ENCODE assay signal across 8 cellular contexts in the genomic region with DNA sequence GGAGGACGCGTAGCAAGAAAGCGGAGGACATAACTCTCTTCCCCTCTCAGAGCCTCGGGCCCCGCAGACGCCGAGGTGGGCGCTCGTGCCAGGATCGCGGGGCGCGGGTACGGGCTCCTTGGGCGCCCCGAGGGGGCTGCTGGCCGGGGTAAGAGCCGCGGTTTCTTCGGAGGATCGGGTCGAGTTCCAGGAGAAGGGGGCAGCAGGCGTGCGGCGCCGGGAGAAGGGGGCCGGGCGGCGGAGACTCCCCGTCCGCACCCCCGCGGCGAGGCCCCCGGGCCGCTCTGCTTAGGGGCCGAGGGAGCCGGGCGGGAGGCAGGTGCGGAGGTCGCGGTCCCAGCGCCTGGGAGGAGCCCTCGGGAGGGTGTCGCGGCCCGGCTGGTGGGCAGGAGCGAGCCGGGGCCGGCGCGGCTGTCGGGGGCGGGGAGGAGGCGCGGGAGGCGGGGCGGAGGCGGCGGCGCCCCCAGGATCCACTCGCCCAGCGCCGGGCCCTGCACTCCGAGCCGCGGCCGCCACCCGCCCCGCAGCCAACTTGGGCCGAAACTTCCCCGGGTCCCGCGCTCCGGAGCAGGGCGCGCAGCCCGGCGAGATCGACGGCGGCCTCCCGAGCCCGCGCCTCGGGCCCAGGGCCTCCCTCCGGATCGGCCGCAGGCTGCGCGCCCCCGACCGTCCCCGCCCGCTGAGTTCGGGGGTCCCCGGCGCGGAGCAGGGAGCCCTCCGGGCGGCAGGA.
DNase-seq lines count a peak whose midpoint lies in the region; ATAC-seq and TF ChIP-seq lines count a peak whose summit lies in the region.

No MANE protein-coding gene starts in this region.

- H3K9me3 ChIP-seq in SJSA1 (replicated peaks) (peaks cover 3% of the 10 kb centered on the region; the same call in 1 of the 2 replicates), neural progenitor cell (ENCODE audit: low read depth) (no peaks in the 10 kb centered on the region)

- peak overlapping the region; percentile 97 for H3K4me3 Mint-ChIP-seq in neural progenitor cell

- H3K36me3 ChIP-seq in SJSA1 (no peaks in the 10 kb centered on the region), neural progenitor cell (no peaks in the 10 kb centered on the region)

- H3F3A ChIP-seq in neural progenitor cell (ENCODE audit: low read depth), result peaks cover 15% of the 10 kb centered on the region

- peaks cover 24% of the 10 kb centered on the region for H3K27me3 Mint-ChIP-seq in neural progenitor cell (ENCODE audit: insufficient read depth, low read depth)

- peak; percentile 51 for TF ChIP-seq POLR2A in GM15510 (IDR thresholded peaks at IDR 0.05; ENCODE audit: borderline replicate concordance, extremely low read depth, insufficient read length)

- peak overlapping the region; percentile 83 for H3K4me2 ChIP-seq in neural progenitor cell

- H3K4me1 Mint-ChIP-seq in neural progenitor cell, result peaks cover 41% of the 10 kb centered on the region

- H3K27ac Mint-ChIP-seq in neural progenitor cell, result peak overlapping the region; percentile 97

- H3K9ac ChIP-seq in neural progenitor cell, result peak overlapping the region; percentile 23

- H3K4me1 ChIP-seq in SJSA1 (replicated peaks), result peaks cover 30% of the 10 kb centered on the region
- H3K4me1 ChIP-seq in neural progenitor cell, result peaks cover 44% of the 10 kb centered on the region

- TF ChIP-seq CTCF in neural progenitor cell (IDR thresholded peaks at IDR 0.05) (no peak), omental fat pad (IDR thresholded peaks at IDR 0.05) (no peak)

- H2AFZ ChIP-seq in neural progenitor cell (replicated peaks), result peak overlapping the region; percentile 41

- no peaks in the 10 kb centered on the region for H3K9me3 Mint-ChIP-seq in neural progenitor cell

- DNase-seq in SJSA1 (ENCODE audit: low read depth in 1 of 2, low spot score in 2 of 2) (no peak), fibroblast of gingiva (ENCODE audit: low read depth) (peak; percentile 47), neural progenitor cell (ENCODE audit: low spot score) (peak; percentile 67), omental fat pad (ENCODE audit: low spot score) (no peak), foreskin melanocyte (no peak), OCI-M2 (lab: John Stamatoyannopoulos, UW; ENCODE audit: unreplicated experiment) (no peak)

- H3K4me3 ChIP-seq in SJSA1, result peak overlapping the region; percentile 67
- H3K4me3 ChIP-seq in neural progenitor cell, result peak overlapping the region; percentile 67

- H3K27ac ChIP-seq in SJSA1 (no peak overlapping the region), neural progenitor cell (no peak overlapping the region)

- peaks cover 40% of the 10 kb centered on the region for H4K20me1 ChIP-seq in neural progenitor cell (ENCODE audit: low read depth)

- H3K27me3 ChIP-seq in SJSA1 (replicated peaks) (peaks cover 30% of the 10 kb centered on the region), neural progenitor cell (peaks cover 73% of the 10 kb centered on the region)

- H3K36me3 Mint-ChIP-seq in neural progenitor cell, result peaks cover 4% of the 10 kb centered on the region

- ATAC-seq in omental fat pad (ENCODE audit: low FRiP score), result no peak
- no peak for ATAC-seq in GM18517 (IDR thresholded peaks at IDR 0.05; ENCODE audit: unreplicated experiment)

- peaks cover 57% of the 10 kb centered on the region for H3K79me2 ChIP-seq in neural progenitor cell (ENCODE audit: low read depth)

Comparison
In these comparisons a context has a peak if more than half of its experiments do, and no peak if none do; other contexts are left out.
1. DNase-seq: peak in fibroblast of gingiva (single experiment) and neural progenitor cell (single experiment); none in SJSA1 (0 of 2), omental fat pad (single experiment), foreskin melanocyte (single experiment) and OCI-M2 (single experiment).